ENCODE assay signal across 14 cellular contexts in the genomic region with DNA sequence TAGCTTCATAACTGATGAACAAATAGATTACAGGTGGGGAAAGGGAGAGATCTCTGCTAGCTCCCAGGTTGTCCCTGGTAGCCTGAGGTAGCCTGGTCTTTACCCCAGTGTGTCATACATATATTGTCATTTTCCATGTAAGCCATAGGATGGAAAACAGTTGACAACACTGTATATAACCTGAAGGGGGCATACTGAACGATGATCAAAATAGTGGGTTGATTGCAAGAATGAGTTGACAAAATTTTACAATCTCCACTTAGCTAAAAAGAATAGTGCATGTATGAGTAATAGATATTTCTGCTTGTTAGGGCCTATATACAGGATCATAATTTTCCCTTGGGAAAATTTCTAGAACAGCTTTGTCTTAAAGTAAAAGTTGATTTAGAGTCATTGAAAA.
DNase-seq lines count a peak whose midpoint lies in the region; ATAC-seq, FAIRE-seq and TF ChIP-seq lines count a peak whose summit lies in the region.
"Had no signal": no experiment of that assay in that cellular context is flagged by ENCODE, and none has a peak within 500 bp of the region (broad histone marks: within the 10 kb centered on the region; RNA-seq: fewer than 3 reads in every experiment).

No MANE protein-coding gene starts in this region.

- no peak for TF ChIP-seq POLR2A in K562 (conservative IDR thresholded peaks at IDR 0.05)

- POLR2A ChIA-PET in SK-N-SH (lab: Yijun Ruan, JAX), result interaction anchor here (0.5 to 0.6 kb wide), 2 partner anchors 50 to 206 kb away, joined by 3 read pairs; no protein-coding TSS in a partner anchor
- POLR2A ChIA-PET in K562 (lab: Yijun Ruan, JAX), result no interaction called here

- H3K9me1 ChIP-seq in K562 (ENCODE audit: control insufficient read depth, insufficient read depth, low read length), result no peaks in the 10 kb centered on the region

- H3K9me3 ChIP-seq in SK-N-SH, result peaks cover 4% of the 10 kb centered on the region; the same call in 1 of the 2 replicates
- no peaks in the 10 kb centered on the region; the same call in 1 of the 2 replicates for H3K9me3 ChIP-seq in K562 (replicated peaks; ENCODE audit: control insufficient read depth, insufficient read depth, low read depth, low read length)
- H3K9me3 ChIP-seq: prostate gland, testis had no signal

- FAIRE-seq in K562 (lab: Jason Lieb, UNC), result no peak

- H3K9ac ChIP-seq in SK-N-SH (no peak overlapping the region), K562 (ENCODE audit: insufficient read depth in 1 of 2, low read depth in 2 of 2, low read length in 2 of 2) (no peak overlapping the region)

- no peaks in the 10 kb centered on the region for H3K79me2 ChIP-seq in SK-N-SH (ENCODE audit: insufficient read depth)
- no peaks in the 10 kb centered on the region for H3K79me2 ChIP-seq in K562 (ENCODE audit: control insufficient read depth, insufficient read depth, low read length)

- CTCF ChIA-PET in SK-N-SH (lab: Yijun Ruan, JAX), result interaction anchor here (1.3 to 1.8 kb wide), 3 partner anchors 12 to 156 kb away, joined by 4 to 5 read pairs (median 4); no protein-coding TSS in a partner anchor
- CTCF ChIA-PET in K562 (lab: Yijun Ruan, JAX; ENCODE audit: low intra/inter-chr PET ratio), result no interaction called here

- H3K36me3 ChIP-seq in SK-N-SH (replicated peaks in 1 of 2; ENCODE audit: control insufficient read depth in 1 of 2, insufficient read depth in 2 of 2, low read length in 1 of 2) (no peaks in the 10 kb centered on the region), K562 (ENCODE audit: control insufficient read depth, insufficient read depth, low read length) (no peaks in the 10 kb centered on the region)
- H3K36me3 ChIP-seq: brain microvascular endothelial cell, prostate gland had no signal

- H3F3A ChIP-seq in SK-N-SH (replicated peaks; ENCODE audit: insufficient read depth), result no peaks in the 10 kb centered on the region

- peaks cover 4% of the 10 kb centered on the region; the same call in 1 of the 2 replicates for H3K9me2 ChIP-seq in SK-N-SH

- H2AFZ ChIP-seq in SK-N-SH (ENCODE audit: low read depth) (no peak overlapping the region), K562 (ENCODE audit: low read depth, low read length) (no peak overlapping the region)

- peak overlapping the region in 1 of 2 experiments; percentile 99; a peak in 2 of 4 replicates for H3K27ac ChIP-seq in SK-N-SH (ENCODE audit: low read depth in 2 of 2, low read length in 1 of 2)
- no peak overlapping the region for H3K27ac ChIP-seq in K562 (ENCODE audit: extremely low read depth, low read depth, low read length)
- H3K27ac ChIP-seq: brain microvascular endothelial cell, prostate gland, testis had no signal

- ATAC-seq in SK-N-SH treated with all-trans-retinoic acid at 6 μM for 48 hours, result no peak
- peak; percentile 67 for ATAC-seq in K562
- ATAC-seq in omental fat pad (ENCODE audit: low FRiP score), result no peak
- ATAC-seq in GM19397 (IDR thresholded peaks at IDR 0.05; ENCODE audit: unreplicated experiment), result no peak
- ATAC-seq in HG03460 (IDR thresholded peaks at IDR 0.05; ENCODE audit: unreplicated experiment), result no peak
- ATAC-seq in HG03045 (IDR thresholded peaks at IDR 0.05; ENCODE audit: unreplicated experiment), result no peak

- H3K4me2 ChIP-seq in SK-N-SH (no peak overlapping the region), K562 (ENCODE audit: insufficient read depth, low read length) (no peak overlapping the region)

- peaks cover 3 to 11% of the 10 kb centered on the region in 2 experiments; a peak in 3 of 4 replicates for H3K4me1 ChIP-seq in SK-N-SH (ENCODE audit: control insufficient read depth in 1 of 2, insufficient read depth in 2 of 2, low read depth in 1 of 2, low read length in 1 of 2)
- H3K4me1 ChIP-seq in K562 (replicated peaks in 1 of 2; ENCODE audit: control insufficient read depth in 2 of 2, insufficient read depth in 2 of 2, low read length in 2 of 2), result no peaks in the 10 kb centered on the region
- H3K4me1 ChIP-seq: prostate gland, testis had no signal

- TF ChIP-seq EP300 in SK-N-SH (IDR thresholded peaks at IDR 0.05; ENCODE audit: borderline replicate concordance in 1 of 2, low read depth in 1 of 2, low read length in 1 of 2) (no peak), K562 (IDR thresholded peaks at IDR 0.05; ENCODE audit: low read length) (no peak)

- H4K20me1 ChIP-seq in SK-N-SH (ENCODE audit: insufficient read depth), result no peaks in the 10 kb centered on the region
- no peaks in the 10 kb centered on the region for H4K20me1 ChIP-seq in K562 (replicated peaks; ENCODE audit: control insufficient read depth, insufficient read depth, low read length)

- H3K4me3 ChIP-seq in SK-N-SH (ENCODE audit: low read depth in 2 of 2, low read length in 1 of 2) (no peak overlapping the region), K562 (no peak overlapping the region)
- H3K4me3 ChIP-seq: prostate gland, testis had no signal

- TF ChIP-seq RAD21 in SK-N-SH (IDR thresholded peaks at IDR 0.05; ENCODE audit: low read length) (no peak), K562 (CRISPR knock-in tag; conservative IDR thresholded peaks at IDR 0.05 in 1 of 2, IDR thresholded peaks at IDR 0.05 in 1 of 2) (no peak)

- 89% methylated on average over 1 of the region's 1 CpG for WGBS in SK-N-SH (ENCODE audit: low lambda C conversion rate)
- WGBS in K562 (ENCODE audit: insufficient coverage, low coverage, missing lambda C conversion rate), result 0% methylated on average over 1 of the region's 1 CpG

- intact Hi-C loops in K562 (cut with micrococcal nuclease), result no loop called here

- BruUV-seq in K562 (replicated peaks; lab: Mats Ljungman, UMichigan), result no TSS peak

- no peak for DNase-seq in SK-N-SH
- peak; percentile 21 for DNase-seq in LHCN-M2 (ENCODE audit: low read depth)
- peak in 2 of 4 experiments; percentile 5 for DNase-seq in K562 (ENCODE audit: extremely low read depth in 1 of 4, low spot score in 3 of 4)
- DNase-seq in omental fat pad (ENCODE audit: low spot score), result no peak
- DNase-seq: brain microvascular endothelial cell; effector memory CD4-positive, alpha-beta T cell; NCI-H1417 treated with DMSO at 0.1 percent for 48 hours; NCI-H510A; testis had no signal

- H3K27me3 ChIP-seq in SK-N-SH (ENCODE audit: insufficient read depth) (no peaks in the 10 kb centered on the region), K562 (ENCODE audit: control insufficient read depth in 2 of 2, insufficient read depth in 2 of 2, low read length in 2 of 2) (no peaks in the 10 kb centered on the region)
- H3K27me3 ChIP-seq: brain microvascular endothelial cell, testis had no signal

- in situ Hi-C loops in K562 (cut with MboI), result no loop called here

- TF ChIP-seq CTCF in SK-N-SH (IDR thresholded peaks at IDR 0.05) (peak; percentile 36; the same call in 1 of the 2 replicates), K562 (IDR thresholded peaks at IDR 0.05 in 2 of 3, conservative IDR thresholded peaks at IDR 0.05 in 1 of 3; ENCODE audit: insufficient read depth in 2 of 3, low read depth in 1 of 3, low read length in 3 of 3) (peak in 1 of 3 experiments; percentile 30; a peak in 2 of 6 replicates), omental fat pad (IDR thresholded peaks at IDR 0.05) (no peak)

TF ChIP-seq in SK-N-SH, 30 proteins besides CTCF, POLR2A, EP300 and RAD21 (continues in another document):
- TF ChIP-seq YY1 (IDR thresholded peaks at IDR 0.05; ENCODE audit: low read depth) (no peak), SIN3A (IDR thresholded peaks at IDR 0.05; ENCODE audit: borderline replicate concordance, low read depth, low read length) (no peak), JUND (IDR thresholded peaks at IDR 0.05) (no peak), MEF2A (IDR thresholded peaks at IDR 0.05; ENCODE audit: borderline replicate concordance, low read depth) (no peak), RCOR1 (IDR thresholded peaks at IDR 0.05; ENCODE audit: low read length) (no peak)

TF ChIP-seq in SK-N-SH treated with all-trans-retinoic acid at 6 μM for 48 hours, 23 proteins besides CTCF, POLR2A, EP300 and RAD21:
- TF ChIP-seq ZC3H10 (CRISPR knock-in tag; IDR thresholded peaks at IDR 0.05) (no peak), BACH2 (CRISPR knock-in tag; IDR thresholded peaks at IDR 0.05; ENCODE audit: borderline replicate concordance) (no peak), ARNTL (CRISPR knock-in tag; IDR thresholded peaks at IDR 0.05; ENCODE audit: borderline replicate concordance, low read depth) (no peak), TCF4 (CRISPR knock-in tag; IDR thresholded peaks at IDR 0.05; ENCODE audit: borderline replicate concordance) (no peak), ZNF8 (CRISPR knock-in tag; IDR thresholded peaks at IDR 0.05) (no peak)

TF ChIP-seq in K562, 482 proteins besides CTCF, POLR2A, EP300 and RAD21:
- peak; percentile 53; the same call in 1 of the 2 replicates for TF ChIP-seq C11orf30 (IDR thresholded peaks at IDR 0.05; ENCODE audit: low read depth)
- no peak for TF ChIP-seq TAF7 (tag; IDR thresholded peaks at IDR 0.05)
- peak; percentile 43; the same call in 1 of the 2 replicates for TF ChIP-seq MAFF (IDR thresholded peaks at IDR 0.05; ENCODE audit: low read length)
- TF ChIP-seq, protein P1, sequence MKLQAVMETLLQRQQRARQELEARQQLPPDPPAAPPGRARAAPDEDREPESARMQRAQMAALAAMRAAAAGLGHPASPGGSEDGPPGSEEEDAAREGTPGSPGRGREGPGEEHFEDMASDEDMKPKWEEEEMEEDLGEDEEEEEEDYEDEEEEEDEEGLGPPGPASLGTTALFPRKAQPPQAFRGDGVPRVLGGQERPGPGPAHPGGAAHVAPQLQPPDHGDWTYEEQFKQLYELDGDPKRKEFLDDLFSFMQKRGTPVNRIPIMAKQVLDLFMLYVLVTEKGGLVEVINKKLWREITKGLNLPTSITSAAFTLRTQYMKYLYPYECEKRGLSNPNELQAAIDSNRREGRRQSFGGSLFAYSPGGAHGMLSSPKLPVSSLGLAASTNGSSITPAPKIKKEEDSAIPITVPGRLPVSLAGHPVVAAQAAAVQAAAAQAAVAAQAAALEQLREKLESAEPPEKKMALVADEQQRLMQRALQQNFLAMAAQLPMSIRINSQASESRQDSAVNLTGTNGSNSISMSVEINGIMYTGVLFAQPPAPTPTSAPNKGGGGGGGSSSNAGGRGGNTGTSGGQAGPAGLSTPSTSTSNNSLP (IDR thresholded peaks at IDR 0.05; ENCODE audit: borderline replicate concordance, low read depth, low read length), result peak; percentile 74; the same call in 1 of the 2 replicates
- peak; percentile 73 for TF ChIP-seq NFE2 (IDR thresholded peaks at IDR 0.05; ENCODE audit: low read depth)
- peak; percentile 69 for TF ChIP-seq ZNF316 (IDR thresholded peaks at IDR 0.05)
- no peak for TF ChIP-seq ZFX (CRISPR knock-in tag; IDR thresholded peaks at IDR 0.05)
- peak; percentile 63 for TF ChIP-seq MAFG (tag; conservative IDR thresholded peaks at IDR 0.05)
